11 cellular contexts compared by ENCODE assay signal in genomic region chrX:131828482-131828881, GRCh38.
DNase-seq lines count a peak whose midpoint lies in the region; ATAC-seq, FAIRE-seq and TF ChIP-seq lines count a peak whose summit lies in the region.
"Had no signal": no experiment of that assay in that cellular context is flagged by ENCODE, and none has a peak within 500 bp of the region (broad histone marks: within the 10 kb centered on the region; RNA-seq: fewer than 3 reads in every experiment).

No MANE protein-coding gene starts in this region.

- H3K4me3 ChIP-seq in MM.1S (ENCODE audit: low read length) (peak overlapping the region; percentile 67), GM12878 (peak overlapping the region; percentile 55), skeletal muscle cell (ENCODE audit: low read depth, low read length) (peak overlapping the region; percentile 28), sigmoid colon (no peak overlapping the region)
- H3K4me3 ChIP-seq: vagina had no signal

- no peak for TF ChIP-seq EP300 in GM12878 (IDR thresholded peaks at IDR 0.05; ENCODE audit: borderline replicate concordance in 1 of 2, control insufficient read depth in 1 of 2, low read depth in 2 of 2, low read length in 2 of 2)
- TF ChIP-seq EP300 in sigmoid colon (IDR thresholded peaks at IDR 0.05) = no peak

- H3K9ac ChIP-seq in MM.1S (ENCODE audit: low read length) = peak overlapping the region; percentile 62
- H3K9ac ChIP-seq in GM12878 (ENCODE audit: control insufficient read depth, insufficient read depth, low read length) = peak overlapping the region; percentile 61

- TF ChIP-seq CTCF in MM.1S (IDR thresholded peaks at IDR 0.05; ENCODE audit: low read length) (no peak), GM12878 (IDR thresholded peaks at IDR 0.05 in 2 of 3, conservative IDR thresholded peaks at IDR 0.05 in 1 of 3; ENCODE audit: control insufficient read depth in 2 of 3, extremely low read depth in 1 of 3, insufficient read depth in 1 of 3, low read depth in 3 of 3, low read length in 3 of 3) (no peak), sigmoid colon (IDR thresholded peaks at IDR 0.05) (no peak)

- H4K20me1 ChIP-seq in MM.1S (ENCODE audit: insufficient read depth, low read length) (no peaks in the 10 kb centered on the region), GM12878 (ENCODE audit: control insufficient read depth, insufficient read depth) (no peaks in the 10 kb centered on the region)

- peaks cover 61% of the 10 kb centered on the region for H3K79me2 ChIP-seq in MM.1S (ENCODE audit: low read length)
- H3K79me2 ChIP-seq in GM12878 (ENCODE audit: control insufficient read depth, insufficient read depth, low read length) = peaks cover 43% of the 10 kb centered on the region

- no TSS peak for BruUV-seq in GM12878 (replicated peaks; lab: Mats Ljungman, UMichigan)

- SMC1A ChIA-PET in GM12878 (lab: Charles Lee; ENCODE audit: uncharacterized antibody, unreplicated experiment) = interaction anchor here (0.6 to 3.2 kb wide), 17 partner anchors 10 to 803 kb away, joined by 3 to 15 read pairs (median 4); partner anchors contain the start of genes RAP2C and STK26

- peak overlapping the region; percentile 49; the same call in 1 of the 2 replicates for H3K27ac ChIP-seq in MM.1S (ENCODE audit: low read length)
- H3K27ac ChIP-seq in GM12878 (ENCODE audit: control insufficient read depth, insufficient read depth) = peak overlapping the region; percentile 72
- H3K27ac ChIP-seq in sigmoid colon = no peak overlapping the region
- H3K27ac ChIP-seq: vagina had no signal

- no peak overlapping the region; the same call in 1 of the 2 replicates for H2AFZ ChIP-seq in MM.1S (ENCODE audit: low read length)
- H2AFZ ChIP-seq in GM12878 (ENCODE audit: control insufficient read depth, low read depth, low read length) = peak overlapping the region; percentile 54

- H3K36me3 ChIP-seq in MM.1S (replicated peaks; ENCODE audit: insufficient read depth, low read length) (no peaks in the 10 kb centered on the region; the same call in 1 of the 2 replicates), GM12878 (ENCODE audit: control insufficient read depth in 2 of 2, insufficient read depth in 2 of 2, low read length in 1 of 2) (no peaks in the 10 kb centered on the region), sigmoid colon (no peaks in the 10 kb centered on the region)
- H3K36me3 ChIP-seq: vagina had no signal

- FAIRE-seq in GM12878 (lab: Jason Lieb, UNC) (no peak), frontal cortex (lab: Jason Lieb, UNC) (no peak)

- H3K9me3 Mint-ChIP-seq in activated T-cell treated with anti-CD3 and anti-CD28 coated beads, Interleukin-2, amount 50 U/mL, for 72 hours = no peaks in the 10 kb centered on the region

- peaks cover 2 to 3% of the 10 kb centered on the region in 2 donors for H3K36me3 Mint-ChIP-seq in activated T-cell treated with anti-CD3 and anti-CD28 coated beads, Interleukin-2, amount 50 U/mL, for 72 hours (ENCODE audit: insufficient read depth in 2 of 2)

- H3K9me3 ChIP-seq in MM.1S (replicated peaks; ENCODE audit: insufficient read depth, low read length) = no peaks in the 10 kb centered on the region
- no peaks in the 10 kb centered on the region for H3K9me3 ChIP-seq in GM12878 (replicated peaks; ENCODE audit: control insufficient read depth, insufficient read depth, low read length)
- no peaks in the 10 kb centered on the region for H3K9me3 ChIP-seq in sigmoid colon
- H3K9me3 ChIP-seq: vagina had no signal

- H3F3A ChIP-seq in MM.1S (ENCODE audit: insufficient read depth, low read length) = peaks cover 11% of the 10 kb centered on the region

- peaks cover 25% of the 10 kb centered on the region for H3K4me1 Mint-ChIP-seq in activated T-cell treated with anti-CD3 and anti-CD28 coated beads, Interleukin-2, amount 50 U/mL, for 72 hours (ENCODE audit: low read depth)

- H3K27ac Mint-ChIP-seq in activated T-cell treated with anti-CD3 and anti-CD28 coated beads, Interleukin-2, amount 50 U/mL, for 72 hours = peak overlapping the region; percentile 38

- TF ChIP-seq POLR2A in GM12878 (IDR thresholded peaks at IDR 0.05; ENCODE audit: low read depth, low read length) (no peak), sigmoid colon (IDR thresholded peaks at IDR 0.05) (no peak)

- POLR2A ChIA-PET in GM12878 (lab: Charles Lee) = interaction anchor here (1.0 to 1.8 kb wide), 6 partner anchors 9 to 662 kb away, joined by 3 to 8 read pairs (median 3); partner anchors contain the start of gene RAP2C

- DNase-seq in activated T-cell treated with anti-CD3 and anti-CD28 coated beads, Interleukin-2, amount 50 U/mL, for 72 hours = no peak
- DNase-seq in activated T-cell treated with anti-CD3 and anti-CD28 coated beads, Interleukin-2, amount 50 U/mL, for 1 hour = no peak
- DNase-seq in MM.1S (no peak), GM12878 (ENCODE audit: low read depth, low spot score) (no peak), skeletal muscle cell (ENCODE audit: low read depth) (no peak), frontal cortex (ENCODE audit: low spot score in 2 of 2) (no peak), NCI-H187 treated with DMSO at 0.1 percent for 48 hours (lab: John Stamatoyannopoulos, UW) (no peak), sigmoid colon (no peak)
- DNase-seq: dorsolateral prefrontal cortex, NCI-H1436 treated with DMSO at 0.1 percent for 48 hours had no signal

- peaks cover 18% of the 10 kb centered on the region for H3K4me1 ChIP-seq in MM.1S (ENCODE audit: low read length)
- H3K4me1 ChIP-seq in GM12878 (ENCODE audit: control insufficient read depth, insufficient read depth, low read length) = peaks cover 4% of the 10 kb centered on the region; the same call in 1 of the 2 replicates
- no peaks in the 10 kb centered on the region for H3K4me1 ChIP-seq in sigmoid colon

- H3K4me3 Mint-ChIP-seq in activated T-cell treated with anti-CD3 and anti-CD28 coated beads, Interleukin-2, amount 50 U/mL, for 72 hours = peak overlapping the region; percentile 61 to 85

- no peaks in the 10 kb centered on the region for H3K9me2 ChIP-seq in MM.1S (replicated peaks; ENCODE audit: insufficient read depth, low read length)

- in situ Hi-C loops in GM12878 (cut with MboI) = no loop called here

- H3K27me3 ChIP-seq in MM.1S (replicated peaks; ENCODE audit: insufficient read depth, low read length) (no peaks in the 10 kb centered on the region), GM12878 (replicated peaks in 1 of 2; ENCODE audit: control insufficient read depth in 2 of 2, insufficient read depth in 2 of 2, low read length in 1 of 2) (no peaks in the 10 kb centered on the region), sigmoid colon (no peaks in the 10 kb centered on the region)
- H3K27me3 ChIP-seq: vagina had no signal

- no peak for TF ChIP-seq RAD21 in GM12878 (IDR thresholded peaks at IDR 0.05; ENCODE audit: insufficient read depth, low read depth, low read length)

- CTCF ChIA-PET in GM12878 (lab: Yijun Ruan, JAX) = interaction anchor here (0.7 to 3.9 kb wide), 27 partner anchors 9 to 1842 kb away, joined by 3 to 40 read pairs (median 7); partner anchors contain the start of genes RAP2C and STK26

- intact Hi-C loops in GM12878 (cut with micrococcal nuclease; ENCODE audit: unreplicated experiment) = loop anchor here (5.0 kb wide), 1 partner anchor 1344 kb away; no protein-coding TSS in a partner anchor
- intact Hi-C loops in sigmoid colon (cut with DNase I) = no loop called here

- RAD21 ChIA-PET in GM12878 (lab: Charles Lee; ENCODE audit: unreplicated experiment) = interaction anchor here (0.7 to 2.9 kb wide), 22 partner anchors 10 to 1842 kb away, joined by 3 to 24 read pairs (median 5); partner anchors contain the start of gene RAP2C

- H3K4me2 ChIP-seq in MM.1S (ENCODE audit: low read depth, low read length) (peak overlapping the region; percentile 71), GM12878 (ENCODE audit: control insufficient read depth, insufficient read depth) (peak overlapping the region; percentile 57)

- peaks cover 12% of the 10 kb centered on the region for H3K27me3 Mint-ChIP-seq in activated T-cell treated with anti-CD3 and anti-CD28 coated beads, Interleukin-2, amount 50 U/mL, for 72 hours (ENCODE audit: low read depth)

- ATAC-seq in activated T-cell treated with anti-CD3 and anti-CD28 coated beads, Interleukin-2, amount 50 U/mL, for 72 hours (replicated peaks in 1 of 2) = no peak
- ATAC-seq in GM12878 = peak; percentile 31

TF ChIP-seq in GM12878, 131 proteins besides CTCF, POLR2A, EP300 and RAD21:
- TF ChIP-seq SKIL (IDR thresholded peaks at IDR 0.05; ENCODE audit: low read depth, poor library complexity, severe bottlenecking) (no peak), RAD51 (IDR thresholded peaks at IDR 0.05) (peak; percentile 65; the same call in 1 of the 2 replicates), YY1 (IDR thresholded peaks at IDR 0.05; ENCODE audit: low read depth, low read length) (peak; percentile 91)
TF ChIP-seq in GM12878: peak in this region for 2.

Comparison
In these comparisons a context has a peak if more than half of its experiments do, and no peak if none do; other contexts are left out.
1. H3K27ac ChIP-seq: peak in MM.1S (single experiment) and GM12878 (single experiment); none in sigmoid colon (0 of 4).
2. H3K4me3 ChIP-seq: peak in MM.1S (single experiment), GM12878 (single experiment) and skeletal muscle cell (single experiment); none in sigmoid colon (0 of 4).